ENCODE assay signal across 8 cellular contexts in genomic region chr1:119008483-119009299, GRCh38. TPM values are rescaled to one million over a fixed set of nuclear protein-coding genes. Genes with fewer than 3 reads are reported as not detected.
DNase-seq lines count a peak whose midpoint lies in the region; ATAC-seq and TF ChIP-seq lines count a peak whose summit lies in the region.

No MANE protein-coding gene starts in this region.

- peak; percentile 54 for ATAC-seq in GM19035 (IDR thresholded peaks at IDR 0.05; ENCODE audit: unreplicated experiment)
- no peak for ATAC-seq in GM21717 (IDR thresholded peaks at IDR 0.05; ENCODE audit: unreplicated experiment)
- ATAC-seq in HG02588 (IDR thresholded peaks at IDR 0.05; ENCODE audit: unreplicated experiment), result no peak

- H3K9me3 ChIP-seq in Karpas-422 (ENCODE audit: low read length), result no peaks in the 10 kb centered on the region

- H3K27me3 ChIP-seq in Karpas-422 (ENCODE audit: low read length), result no peaks in the 10 kb centered on the region

- H3K36me3 ChIP-seq in Karpas-422 (ENCODE audit: insufficient read depth, low read length), result no peaks in the 10 kb centered on the region

- H3K9ac ChIP-seq in Karpas-422 (ENCODE audit: low read length), result no peak overlapping the region

- DNase-seq in COR-L47 (lab: John Stamatoyannopoulos, UW), result peak; percentile 2
- DNase-seq in Karpas-422, result peak; percentile 73
- peak; percentile 37 for DNase-seq in SKM-1 treated with dmso at 0.1 percent for 144 hours (lab: John Stamatoyannopoulos, UW; ENCODE audit: unreplicated experiment)
- peak; percentile 48 to 62 for DNase-seq in erythroblast (lab: John Stamatoyannopoulos, UW)
- peak; percentile 68 for DNase-seq in myocyte (ENCODE audit: low read depth)

- no peaks in the 10 kb centered on the region for H3K79me2 ChIP-seq in Karpas-422 (ENCODE audit: low read length)

- H3K4me3 ChIP-seq in Karpas-422 (ENCODE audit: low read length), result no peak overlapping the region

- no peak overlapping the region for H3K4me2 ChIP-seq in Karpas-422 (ENCODE audit: low read depth, low read length, poor library complexity, severe bottlenecking)

- no peak overlapping the region for H2AFZ ChIP-seq in Karpas-422 (ENCODE audit: low read length)

- no peaks in the 10 kb centered on the region for H4K20me1 ChIP-seq in Karpas-422 (ENCODE audit: insufficient read depth, low read depth, low read length)

- no peaks in the 10 kb centered on the region for H3K4me1 ChIP-seq in Karpas-422 (ENCODE audit: low read length)

- no peaks in the 10 kb centered on the region for H3K9me2 ChIP-seq in Karpas-422 (replicated peaks; ENCODE audit: insufficient read depth, low read length)

- TF ChIP-seq POLR2A in erythroblast (IDR thresholded peaks at IDR 0.05; ENCODE audit: low read length), result no peak

- H3K27ac ChIP-seq in Karpas-422 (ENCODE audit: low read length), result no peak overlapping the region

RNA-seq across cellular contexts. Expression of gene TBX15, which starts 20.5 kb away (rescaled TPM):
- not detected in 2 replicates for total RNA-seq in Karpas-422 (2014; rRNA removed; shearing (Covaris generic); ENCODE audit: low replicate concordance)
- total RNA-seq in myocyte, result 44.7 and 48.4 TPM in 2 replicates
- polyA plus RNA-seq in myocyte (2012), result 18.1 TPM

Comparison
In these comparisons a context has a peak if more than half of its experiments do, and no peak if none do; other contexts are left out.
1. DNase-seq: peak in every context shown above with its lines; median percentile 73 in Karpas-422; 68 in myocyte; 55 in erythroblast; 37 in SKM-1 treated with dmso at 0.1 percent for 144 hours; 2 in COR-L47.
2. RNA of gene TBX15, which starts 20.5 kb away (total RNA-seq): 44.7 to 48.4 TPM in myocyte; not detected in Karpas-422; every median in the first group is over 10 times any median in the second.